In the genomic region with DNA sequence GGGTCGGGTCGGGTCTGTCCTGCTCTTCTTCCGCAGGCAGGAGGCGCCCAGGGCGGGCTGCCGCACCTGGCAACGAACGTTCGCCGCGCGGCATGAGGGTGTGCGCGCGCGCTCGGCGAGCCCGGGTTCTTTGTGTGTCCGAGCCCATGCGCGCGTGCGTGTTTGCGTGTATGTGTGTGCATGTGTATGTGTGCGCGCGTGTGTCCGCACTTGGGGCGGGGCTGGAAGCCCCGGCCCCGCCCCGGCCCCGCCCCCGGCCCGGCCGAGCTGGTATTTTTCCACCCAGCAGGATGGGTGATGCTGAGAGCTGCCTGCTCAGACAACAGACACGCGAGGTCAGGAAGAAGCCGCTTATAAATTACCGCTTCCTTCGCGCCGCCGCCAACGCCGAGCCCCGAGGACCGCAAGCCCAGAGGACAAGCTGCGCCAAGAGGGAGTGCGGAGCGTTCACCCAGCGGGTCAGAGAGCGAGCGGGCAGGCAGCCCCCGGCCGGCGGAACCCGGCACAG, we compare ENCODE assay signal across 1 cellular context.
TF ChIP-seq lines count a peak whose summit lies in the region.

Gene SLC6A6, plus strand, starts transcription at position 303 of the 508 bp plus-strand sequence. CDS start 41,029 bp downstream, outside the sequence.

TF ChIP-seq in HCT116, 20 proteins besides CTCF, POLR2A, EP300 and RAD21 (continued from another document):
- peak; percentile 60 for TF ChIP-seq TCF7L2 (IDR thresholded peaks at IDR 0.05; ENCODE audit: borderline replicate concordance, extremely low read depth, insufficient read depth, insufficient read length)
- TF ChIP-seq POLR2AphosphoS5 (IDR thresholded peaks at IDR 0.05; ENCODE audit: low read depth, low read length), result peak; percentile 82
